1 cellular context compared by ENCODE assay signal in the genomic region with DNA sequence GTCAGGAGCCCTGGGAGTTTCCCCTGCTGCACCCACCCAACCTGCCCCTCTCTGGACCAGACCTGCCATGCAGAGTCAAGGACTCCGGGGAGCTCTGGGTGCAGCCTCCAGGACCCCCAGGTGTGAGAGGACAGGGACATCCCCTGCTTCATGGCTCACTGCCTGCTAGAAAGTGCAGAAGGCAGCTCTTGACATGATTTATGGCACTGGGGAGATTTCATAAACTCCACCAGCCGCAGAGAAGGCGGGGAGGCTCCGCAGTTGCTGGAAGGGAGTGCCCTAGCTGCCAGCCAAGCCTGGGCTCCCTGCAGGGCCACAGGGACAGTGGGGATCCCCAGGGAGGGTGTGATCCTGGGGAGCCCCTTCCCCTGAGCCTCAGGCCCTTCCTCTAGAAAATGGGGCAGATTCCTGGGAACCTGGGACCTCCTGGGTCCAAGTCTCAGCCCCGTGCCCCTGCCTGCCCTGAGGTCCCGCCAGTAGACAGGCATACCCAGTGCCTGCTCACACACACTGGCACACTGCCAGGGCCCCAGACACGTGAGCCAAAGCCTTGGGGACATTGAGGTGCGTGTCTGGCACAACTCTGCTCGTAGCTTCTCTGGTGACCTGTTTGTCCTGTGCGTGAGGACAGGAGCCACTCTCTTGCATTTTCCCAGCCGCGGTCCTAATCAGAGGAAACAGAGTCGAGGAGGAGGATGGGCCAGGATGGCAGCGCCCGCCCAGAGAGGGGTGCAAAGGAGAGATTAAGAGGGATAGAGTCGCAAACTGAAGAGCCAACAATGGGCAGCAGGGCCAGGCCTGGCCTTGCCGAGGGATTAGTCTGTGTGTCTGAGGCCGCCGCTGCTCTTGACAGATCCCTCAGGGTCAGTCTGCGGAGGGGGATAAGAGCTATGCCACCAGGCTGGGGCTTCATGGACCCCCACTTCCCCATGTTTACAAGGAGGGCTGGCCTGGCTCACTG.
TF ChIP-seq lines count a peak whose summit lies in the region.

No MANE protein-coding gene starts in this region.

TF ChIP-seq in K562, 482 proteins besides CTCF, POLR2A, EP300 and RAD21 (continued from another document and continues in another):
- TF ChIP-seq, protein P1, sequence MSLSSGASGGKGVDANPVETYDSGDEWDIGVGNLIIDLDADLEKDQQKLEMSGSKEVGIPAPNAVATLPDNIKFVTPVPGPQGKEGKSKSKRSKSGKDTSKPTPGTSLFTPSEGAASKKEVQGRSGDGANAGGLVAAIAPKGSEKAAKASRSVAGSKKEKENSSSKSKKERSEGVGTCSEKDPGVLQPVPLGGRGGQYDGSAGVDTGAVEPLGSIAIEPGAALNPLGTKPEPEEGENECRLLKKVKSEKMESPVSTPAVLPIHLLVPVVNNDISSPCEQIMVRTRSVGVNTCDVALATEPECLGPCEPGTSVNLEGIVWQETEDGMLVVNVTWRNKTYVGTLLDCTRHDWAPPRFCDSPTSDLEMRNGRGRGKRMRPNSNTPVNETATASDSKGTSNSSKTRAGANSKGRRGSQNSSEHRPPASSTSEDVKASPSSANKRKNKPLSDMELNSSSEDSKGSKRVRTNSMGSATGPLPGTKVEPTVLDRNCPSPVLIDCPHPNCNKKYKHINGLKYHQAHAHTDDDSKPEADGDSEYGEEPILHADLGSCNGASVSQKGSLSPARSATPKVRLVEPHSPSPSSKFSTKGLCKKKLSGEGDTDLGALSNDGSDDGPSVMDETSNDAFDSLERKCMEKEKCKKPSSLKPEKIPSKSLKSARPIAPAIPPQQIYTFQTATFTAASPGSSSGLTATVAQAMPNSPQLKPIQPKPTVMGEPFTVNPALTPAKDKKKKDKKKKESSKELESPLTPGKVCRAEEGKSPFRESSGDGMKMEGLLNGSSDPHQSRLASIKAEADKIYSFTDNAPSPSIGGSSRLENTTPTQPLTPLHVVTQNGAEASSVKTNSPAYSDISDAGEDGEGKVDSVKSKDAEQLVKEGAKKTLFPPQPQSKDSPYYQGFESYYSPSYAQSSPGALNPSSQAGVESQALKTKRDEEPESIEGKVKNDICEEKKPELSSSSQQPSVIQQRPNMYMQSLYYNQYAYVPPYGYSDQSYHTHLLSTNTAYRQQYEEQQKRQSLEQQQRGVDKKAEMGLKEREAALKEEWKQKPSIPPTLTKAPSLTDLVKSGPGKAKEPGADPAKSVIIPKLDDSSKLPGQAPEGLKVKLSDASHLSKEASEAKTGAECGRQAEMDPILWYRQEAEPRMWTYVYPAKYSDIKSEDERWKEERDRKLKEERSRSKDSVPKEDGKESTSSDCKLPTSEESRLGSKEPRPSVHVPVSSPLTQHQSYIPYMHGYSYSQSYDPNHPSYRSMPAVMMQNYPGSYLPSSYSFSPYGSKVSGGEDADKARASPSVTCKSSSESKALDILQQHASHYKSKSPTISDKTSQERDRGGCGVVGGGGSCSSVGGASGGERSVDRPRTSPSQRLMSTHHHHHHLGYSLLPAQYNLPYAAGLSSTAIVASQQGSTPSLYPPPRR (CRISPR knock-in tag; IDR thresholded peaks at IDR 0.05; ENCODE audit: borderline replicate concordance): no peak
- no peak for TF ChIP-seq KDM2B (CRISPR knock-in tag; IDR thresholded peaks at IDR 0.05)
- TF ChIP-seq ETV6 (IDR thresholded peaks at IDR 0.05; ENCODE audit: borderline replicate concordance in 1 of 2, low read depth in 2 of 2, low read length in 1 of 2): no peak
- TF ChIP-seq ETV6 (CRISPR knock-in tag; IDR thresholded peaks at IDR 0.05; ENCODE audit: borderline replicate concordance): no peak
- peak; percentile 29; the same call in 1 of the 2 replicates for TF ChIP-seq MTA2 (IDR thresholded peaks at IDR 0.05; ENCODE audit: low read depth)
- TF ChIP-seq OTX1 (CRISPR knock-in tag; IDR thresholded peaks at IDR 0.05): no peak
- TF ChIP-seq GTF2E2 (tag; IDR thresholded peaks at IDR 0.05): no peak
- TF ChIP-seq, protein P2, sequence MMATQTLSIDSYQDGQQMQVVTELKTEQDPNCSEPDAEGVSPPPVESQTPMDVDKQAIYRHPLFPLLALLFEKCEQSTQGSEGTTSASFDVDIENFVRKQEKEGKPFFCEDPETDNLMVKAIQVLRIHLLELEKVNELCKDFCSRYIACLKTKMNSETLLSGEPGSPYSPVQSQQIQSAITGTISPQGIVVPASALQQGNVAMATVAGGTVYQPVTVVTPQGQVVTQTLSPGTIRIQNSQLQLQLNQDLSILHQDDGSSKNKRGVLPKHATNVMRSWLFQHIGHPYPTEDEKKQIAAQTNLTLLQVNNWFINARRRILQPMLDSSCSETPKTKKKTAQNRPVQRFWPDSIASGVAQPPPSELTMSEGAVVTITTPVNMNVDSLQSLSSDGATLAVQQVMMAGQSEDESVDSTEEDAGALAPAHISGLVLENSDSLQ (IDR thresholded peaks at IDR 0.05): peak; percentile 87
- TF ChIP-seq, protein P3, sequence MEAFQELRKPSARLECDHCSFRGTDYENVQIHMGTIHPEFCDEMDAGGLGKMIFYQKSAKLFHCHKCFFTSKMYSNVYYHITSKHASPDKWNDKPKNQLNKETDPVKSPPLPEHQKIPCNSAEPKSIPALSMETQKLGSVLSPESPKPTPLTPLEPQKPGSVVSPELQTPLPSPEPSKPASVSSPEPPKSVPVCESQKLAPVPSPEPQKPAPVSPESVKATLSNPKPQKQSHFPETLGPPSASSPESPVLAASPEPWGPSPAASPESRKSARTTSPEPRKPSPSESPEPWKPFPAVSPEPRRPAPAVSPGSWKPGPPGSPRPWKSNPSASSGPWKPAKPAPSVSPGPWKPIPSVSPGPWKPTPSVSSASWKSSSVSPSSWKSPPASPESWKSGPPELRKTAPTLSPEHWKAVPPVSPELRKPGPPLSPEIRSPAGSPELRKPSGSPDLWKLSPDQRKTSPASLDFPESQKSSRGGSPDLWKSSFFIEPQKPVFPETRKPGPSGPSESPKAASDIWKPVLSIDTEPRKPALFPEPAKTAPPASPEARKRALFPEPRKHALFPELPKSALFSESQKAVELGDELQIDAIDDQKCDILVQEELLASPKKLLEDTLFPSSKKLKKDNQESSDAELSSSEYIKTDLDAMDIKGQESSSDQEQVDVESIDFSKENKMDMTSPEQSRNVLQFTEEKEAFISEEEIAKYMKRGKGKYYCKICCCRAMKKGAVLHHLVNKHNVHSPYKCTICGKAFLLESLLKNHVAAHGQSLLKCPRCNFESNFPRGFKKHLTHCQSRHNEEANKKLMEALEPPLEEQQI (IDR thresholded peaks at IDR 0.05): no peak
- peak; percentile 73 for TF ChIP-seq TAL1 (IDR thresholded peaks at IDR 0.05)
- TF ChIP-seq TEAD1 (CRISPR knock-in tag; IDR thresholded peaks at IDR 0.05): no peak
- TF ChIP-seq IRF2 (CRISPR knock-in tag; IDR thresholded peaks at IDR 0.05): no peak
- no peak for TF ChIP-seq GABPA (tag; conservative IDR thresholded peaks at IDR 0.05; ENCODE audit: low read depth)
- TF ChIP-seq PPARD (CRISPR knock-in tag; IDR thresholded peaks at IDR 0.05): no peak
- no peak for TF ChIP-seq BCL6 (CRISPR knock-in tag; IDR thresholded peaks at IDR 0.05)
- no peak for TF ChIP-seq ZNF217 (CRISPR knock-in tag; IDR thresholded peaks at IDR 0.05)
- 0 out of 2 replicates have a peak, but pooled peaks have one; percentile 33 for TF ChIP-seq POLR2AphosphoS5 (IDR thresholded peaks at IDR 0.05; ENCODE audit: control insufficient read depth, insufficient read depth, low read depth, low read length)
- no peak for TF ChIP-seq ZNF79 (CRISPR knock-in tag; IDR thresholded peaks at IDR 0.05; ENCODE audit: low read depth)
- TF ChIP-seq ZNF239 (CRISPR knock-in tag; IDR thresholded peaks at IDR 0.05): no peak
- TF ChIP-seq SOX6 (IDR thresholded peaks at IDR 0.05): no peak
- TF ChIP-seq PTRF (tag; IDR thresholded peaks at IDR 0.05): no peak
- TF ChIP-seq FOXJ2 (tag; IDR thresholded peaks at IDR 0.05): no peak
- TF ChIP-seq, protein P4, sequence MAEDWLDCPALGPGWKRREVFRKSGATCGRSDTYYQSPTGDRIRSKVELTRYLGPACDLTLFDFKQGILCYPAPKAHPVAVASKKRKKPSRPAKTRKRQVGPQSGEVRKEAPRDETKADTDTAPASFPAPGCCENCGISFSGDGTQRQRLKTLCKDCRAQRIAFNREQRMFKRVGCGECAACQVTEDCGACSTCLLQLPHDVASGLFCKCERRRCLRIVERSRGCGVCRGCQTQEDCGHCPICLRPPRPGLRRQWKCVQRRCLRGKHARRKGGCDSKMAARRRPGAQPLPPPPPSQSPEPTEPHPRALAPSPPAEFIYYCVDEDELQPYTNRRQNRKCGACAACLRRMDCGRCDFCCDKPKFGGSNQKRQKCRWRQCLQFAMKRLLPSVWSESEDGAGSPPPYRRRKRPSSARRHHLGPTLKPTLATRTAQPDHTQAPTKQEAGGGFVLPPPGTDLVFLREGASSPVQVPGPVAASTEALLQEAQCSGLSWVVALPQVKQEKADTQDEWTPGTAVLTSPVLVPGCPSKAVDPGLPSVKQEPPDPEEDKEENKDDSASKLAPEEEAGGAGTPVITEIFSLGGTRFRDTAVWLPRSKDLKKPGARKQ (CRISPR knock-in tag; IDR thresholded peaks at IDR 0.05): no peak
- TF ChIP-seq MEF2D (tag; conservative IDR thresholded peaks at IDR 0.05; ENCODE audit: low read depth): no peak
- TF ChIP-seq PURB (CRISPR knock-in tag; IDR thresholded peaks at IDR 0.05; ENCODE audit: low read depth): no peak
- TF ChIP-seq HDAC1 (IDR thresholded peaks at IDR 0.05): no peak
- peak; percentile 84 for TF ChIP-seq CBFA2T2 (conservative IDR thresholded peaks at IDR 0.05)
- TF ChIP-seq, protein P5, sequence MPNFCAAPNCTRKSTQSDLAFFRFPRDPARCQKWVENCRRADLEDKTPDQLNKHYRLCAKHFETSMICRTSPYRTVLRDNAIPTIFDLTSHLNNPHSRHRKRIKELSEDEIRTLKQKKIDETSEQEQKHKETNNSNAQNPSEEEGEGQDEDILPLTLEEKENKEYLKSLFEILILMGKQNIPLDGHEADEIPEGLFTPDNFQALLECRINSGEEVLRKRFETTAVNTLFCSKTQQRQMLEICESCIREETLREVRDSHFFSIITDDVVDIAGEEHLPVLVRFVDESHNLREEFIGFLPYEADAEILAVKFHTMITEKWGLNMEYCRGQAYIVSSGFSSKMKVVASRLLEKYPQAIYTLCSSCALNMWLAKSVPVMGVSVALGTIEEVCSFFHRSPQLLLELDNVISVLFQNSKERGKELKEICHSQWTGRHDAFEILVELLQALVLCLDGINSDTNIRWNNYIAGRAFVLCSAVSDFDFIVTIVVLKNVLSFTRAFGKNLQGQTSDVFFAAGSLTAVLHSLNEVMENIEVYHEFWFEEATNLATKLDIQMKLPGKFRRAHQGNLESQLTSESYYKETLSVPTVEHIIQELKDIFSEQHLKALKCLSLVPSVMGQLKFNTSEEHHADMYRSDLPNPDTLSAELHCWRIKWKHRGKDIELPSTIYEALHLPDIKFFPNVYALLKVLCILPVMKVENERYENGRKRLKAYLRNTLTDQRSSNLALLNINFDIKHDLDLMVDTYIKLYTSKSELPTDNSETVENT (CRISPR knock-in tag; IDR thresholded peaks at IDR 0.05): no peak
- TF ChIP-seq, protein P6, sequence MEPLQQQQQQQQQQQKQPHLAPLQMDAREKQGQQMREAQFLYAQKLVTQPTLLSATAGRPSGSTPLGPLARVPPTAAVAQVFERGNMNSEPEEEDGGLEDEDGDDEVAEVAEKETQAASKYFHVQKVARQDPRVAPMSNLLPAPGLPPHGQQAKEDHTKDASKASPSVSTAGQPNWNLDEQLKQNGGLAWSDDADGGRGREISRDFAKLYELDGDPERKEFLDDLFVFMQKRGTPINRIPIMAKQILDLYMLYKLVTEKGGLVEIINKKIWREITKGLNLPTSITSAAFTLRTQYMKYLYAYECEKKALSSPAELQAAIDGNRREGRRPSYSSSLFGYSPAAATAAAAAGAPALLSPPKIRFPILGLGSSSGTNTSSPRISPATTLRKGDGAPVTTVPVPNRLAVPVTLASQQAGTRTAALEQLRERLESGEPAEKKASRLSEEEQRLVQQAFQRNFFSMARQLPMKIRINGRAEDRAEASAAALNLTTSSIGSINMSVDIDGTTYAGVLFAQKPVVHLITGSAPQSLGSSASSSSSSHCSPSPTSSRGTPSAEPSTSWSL (CRISPR knock-in tag; IDR thresholded peaks at IDR 0.05; ENCODE audit: borderline replicate concordance): no peak
- TF ChIP-seq, protein P7, sequence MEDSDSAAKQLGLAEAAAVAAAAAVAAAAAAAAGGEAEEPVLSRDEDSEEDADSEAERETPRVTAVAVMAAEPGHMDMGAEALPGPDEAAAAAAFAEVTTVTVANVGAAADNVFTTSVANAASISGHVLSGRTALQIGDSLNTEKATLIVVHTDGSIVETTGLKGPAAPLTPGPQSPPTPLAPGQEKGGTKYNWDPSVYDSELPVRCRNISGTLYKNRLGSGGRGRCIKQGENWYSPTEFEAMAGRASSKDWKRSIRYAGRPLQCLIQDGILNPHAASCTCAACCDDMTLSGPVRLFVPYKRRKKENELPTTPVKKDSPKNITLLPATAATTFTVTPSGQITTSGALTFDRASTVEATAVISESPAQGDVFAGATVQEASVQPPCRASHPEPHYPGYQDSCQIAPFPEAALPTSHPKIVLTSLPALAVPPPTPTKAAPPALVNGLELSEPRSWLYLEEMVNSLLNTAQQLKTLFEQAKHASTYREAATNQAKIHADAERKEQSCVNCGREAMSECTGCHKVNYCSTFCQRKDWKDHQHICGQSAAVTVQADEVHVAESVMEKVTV (CRISPR knock-in tag; IDR thresholded peaks at IDR 0.05): no peak
- TF ChIP-seq ZNF561 (CRISPR knock-in tag; conservative IDR thresholded peaks at IDR 0.05): no peak
- TF ChIP-seq HDAC2 (IDR thresholded peaks at IDR 0.05): no peak
- TF ChIP-seq, protein P8, sequence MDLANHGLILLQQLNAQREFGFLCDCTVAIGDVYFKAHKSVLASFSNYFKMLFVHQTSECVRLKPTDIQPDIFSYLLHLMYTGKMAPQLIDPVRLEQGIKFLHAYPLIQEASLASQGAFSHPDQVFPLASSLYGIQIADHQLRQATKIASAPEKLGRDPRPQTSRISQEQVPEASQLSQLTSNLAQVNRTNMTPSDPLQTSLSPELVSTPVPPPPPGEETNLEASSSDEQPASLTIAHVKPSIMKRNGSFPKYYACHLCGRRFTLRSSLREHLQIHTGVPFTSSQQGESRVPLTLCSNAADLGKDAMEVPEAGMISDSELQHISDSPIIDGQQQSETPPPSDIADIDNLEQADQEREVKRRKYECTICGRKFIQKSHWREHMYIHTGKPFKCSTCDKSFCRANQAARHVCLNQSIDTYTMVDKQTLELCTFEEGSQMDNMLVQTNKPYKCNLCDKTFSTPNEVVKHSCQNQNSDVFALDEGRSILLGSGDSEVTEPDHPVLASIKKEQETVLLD (IDR thresholded peaks at IDR 0.05): no peak
- TF ChIP-seq TEAD4 (IDR thresholded peaks at IDR 0.05; ENCODE audit: low read length): peak; percentile 39; the same call in 1 of the 2 replicates
- no peak for TF ChIP-seq TEAD4 (CRISPR knock-in tag; IDR thresholded peaks at IDR 0.05; ENCODE audit: borderline replicate concordance)
- TF ChIP-seq, protein P9, sequence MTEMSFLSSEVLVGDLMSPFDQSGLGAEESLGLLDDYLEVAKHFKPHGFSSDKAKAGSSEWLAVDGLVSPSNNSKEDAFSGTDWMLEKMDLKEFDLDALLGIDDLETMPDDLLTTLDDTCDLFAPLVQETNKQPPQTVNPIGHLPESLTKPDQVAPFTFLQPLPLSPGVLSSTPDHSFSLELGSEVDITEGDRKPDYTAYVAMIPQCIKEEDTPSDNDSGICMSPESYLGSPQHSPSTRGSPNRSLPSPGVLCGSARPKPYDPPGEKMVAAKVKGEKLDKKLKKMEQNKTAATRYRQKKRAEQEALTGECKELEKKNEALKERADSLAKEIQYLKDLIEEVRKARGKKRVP (CRISPR knock-in tag; IDR thresholded peaks at IDR 0.05): no peak
- no peak for TF ChIP-seq PRPF4 (IDR thresholded peaks at IDR 0.05; ENCODE audit: insufficient read depth, low read depth, low read length, poor library complexity, severe bottlenecking)
- no peak for TF ChIP-seq POLR3G (IDR thresholded peaks at IDR 0.05; ENCODE audit: extremely low read depth, insufficient read length, insufficient replicate concordance)
- TF ChIP-seq ELF2 (CRISPR knock-in tag; IDR thresholded peaks at IDR 0.05): no peak
